In genomic region chr20:49464556-49464955, GRCh38 we compare ENCODE assay signal across 9 cellular contexts. TPM values are rescaled to one million over a fixed set of nuclear protein-coding genes. Genes with fewer than 3 reads are reported as not detected.
"Had no signal": no experiment of that assay in that cellular context is flagged by ENCODE, and none has a peak within 500 bp of the region (broad histone marks: within the 10 kb centered on the region; RNA-seq: fewer than 3 reads in every experiment).

No MANE protein-coding gene starts in this region.

- H3K36me3 Mint-ChIP-seq: IgD-negative memory B cell had no signal

- DNase-seq: GM23248, GOT3, H7, HFFc6, KBM-7 had no signal

- H3K4me1 Mint-ChIP-seq: IgD-negative memory B cell had no signal

- H3K27ac Mint-ChIP-seq: HFFc6, IgD-negative memory B cell had no signal

- H3K4me3 Mint-ChIP-seq: HFFc6, IgD-negative memory B cell had no signal

- H3K36me3 ChIP-seq: HAP-1 had no signal

- H3K27ac ChIP-seq: GM23248 had no signal

- H3K9me3 ChIP-seq: HAP-1 had no signal

- H3K9me3 Mint-ChIP-seq: HFFc6 had no signal

- H3K4me3 ChIP-seq: GM23248, HAP-1 had no signal

- H3K9ac ChIP-seq: GM23248 had no signal

- H3K4me1 ChIP-seq: HAP-1 had no signal

- H2AFZ ChIP-seq: GM23248 had no signal

- ATAC-seq: HCT116 had no signal

RNA-seq across cellular contexts. Expression of gene KCNB1, which starts 17.9 kb away (rescaled TPM):
- total RNA-seq: HT-29 had no signal
- polyA plus RNA-seq: IgD-negative memory B cell had no signal
